In the genomic region with DNA sequence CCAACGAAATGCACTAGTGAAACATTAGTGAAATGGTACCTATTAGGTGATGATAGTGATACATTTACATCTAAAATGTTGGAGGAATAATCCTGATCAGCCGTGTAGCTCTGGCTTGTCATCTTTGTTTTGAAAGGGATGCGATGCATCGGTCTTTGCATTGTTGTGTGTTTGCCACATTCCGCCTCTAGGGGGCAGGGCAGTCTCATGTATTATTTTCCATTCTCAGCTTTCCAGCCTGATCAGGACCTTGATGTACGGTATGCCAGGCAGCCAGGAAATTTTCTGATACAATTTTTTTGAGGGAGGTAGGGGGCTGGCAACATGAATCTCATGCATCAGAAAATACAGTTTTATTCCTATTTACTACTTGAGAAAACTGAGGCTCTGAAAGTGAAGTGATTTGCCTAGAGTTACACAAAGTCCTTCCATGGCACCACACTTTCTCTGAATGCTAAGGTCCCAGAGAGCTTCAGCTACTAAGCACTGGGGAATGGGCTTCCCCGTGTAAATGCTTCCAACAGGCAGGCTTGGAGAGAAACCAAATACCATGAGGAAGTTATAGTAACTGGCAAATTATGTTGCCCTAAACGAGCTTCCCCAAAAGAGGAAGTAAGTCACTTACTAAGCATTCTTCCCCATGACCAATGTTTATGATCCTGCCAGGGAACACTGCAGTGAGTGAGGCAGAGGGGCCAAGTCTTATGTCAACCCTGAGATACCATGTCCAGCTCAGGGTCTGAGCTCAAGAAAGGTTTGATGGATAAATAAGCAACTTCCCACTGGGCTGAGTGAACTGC, we compare ENCODE assay signal across 8 cellular contexts. TPM values are rescaled to one million over a fixed set of nuclear protein-coding genes. Genes with fewer than 3 reads are reported as not detected.
DNase-seq lines count a peak whose midpoint lies in the region; FAIRE-seq and TF ChIP-seq lines count a peak whose summit lies in the region.

No MANE protein-coding gene starts in this region.

- peak overlapping the region; percentile 85 for H3K27ac Mint-ChIP-seq in HFFc6
- no peak overlapping the region for H3K27ac Mint-ChIP-seq in activated T-cell treated with anti-CD3 and anti-CD28 coated beads, Interleukin-2, amount 50 U/mL, for 24 hours

- H4K20me1 ChIP-seq in OCI-LY3 (ENCODE audit: insufficient read depth, low read length) (no peaks in the 10 kb centered on the region), neural cell (ENCODE audit: insufficient read depth) (no peaks in the 10 kb centered on the region)

- 4% methylated on average over 8 of the region's 8 CpGs for WGBS in suprapubic skin

- H3K4me2 ChIP-seq in OCI-LY3 (ENCODE audit: low read length) (peak overlapping the region; percentile 50), neural cell (ENCODE audit: low read length) (no peak overlapping the region)

- H3K4me3 Mint-ChIP-seq in HFFc6 = peak overlapping the region; percentile 67
- no peak overlapping the region for H3K4me3 Mint-ChIP-seq in activated T-cell treated with anti-CD3 and anti-CD28 coated beads, Interleukin-2, amount 50 U/mL, for 24 hours

- peaks cover 43% of the 10 kb centered on the region for H3K4me1 Mint-ChIP-seq in HFFc6 (ENCODE audit: low read depth)
- peaks cover 7% of the 10 kb centered on the region for H3K4me1 Mint-ChIP-seq in activated T-cell treated with anti-CD3 and anti-CD28 coated beads, Interleukin-2, amount 50 U/mL, for 24 hours (ENCODE audit: low read depth)

- peak; percentile 81 for TF ChIP-seq RAD21 in neural cell (conservative IDR thresholded peaks at IDR 0.05)

- H3K27me3 ChIP-seq in OCI-LY3 (ENCODE audit: low read depth, low read length) (peaks cover 6% of the 10 kb centered on the region; the same call in 1 of the 2 replicates), neural cell (ENCODE audit: insufficient read depth, low read depth, low read length) (no peaks in the 10 kb centered on the region), suprapubic skin (no peaks in the 10 kb centered on the region)

- no peaks in the 10 kb centered on the region for H3K9me3 Mint-ChIP-seq in HFFc6
- H3K9me3 Mint-ChIP-seq in activated T-cell treated with anti-CD3 and anti-CD28 coated beads, Interleukin-2, amount 50 U/mL, for 24 hours = no peaks in the 10 kb centered on the region

- DNase-seq in DMS153 (lab: John Stamatoyannopoulos, UW) (peak; percentile 1), HFFc6 (peak; percentile 51), fibroblast of gingiva (ENCODE audit: low read depth) (peak; percentile 12), suprapubic skin (ENCODE audit: low spot score in 2 of 2) (peak in 1 of 2 donors; percentile 82), H54 (ENCODE audit: insufficient read length, low spot score) (no peak)
- peak; percentile 79 for DNase-seq in activated T-cell treated with anti-CD3 and anti-CD28 coated beads, Interleukin-2, amount 50 U/mL, for 24 hours

- H3K4me3 ChIP-seq in OCI-LY3 (ENCODE audit: low read length) = no peak overlapping the region
- no peak overlapping the region for H3K4me3 ChIP-seq in neural cell (ENCODE audit: low read length)
- no peak overlapping the region for H3K4me3 ChIP-seq in suprapubic skin

- H3K27me3 Mint-ChIP-seq in HFFc6 (ENCODE audit: insufficient read depth) = no peaks in the 10 kb centered on the region
- H3K27me3 Mint-ChIP-seq in activated T-cell treated with anti-CD3 and anti-CD28 coated beads, Interleukin-2, amount 50 U/mL, for 24 hours = peaks cover 29% of the 10 kb centered on the region

- no peak for TF ChIP-seq EP300 in neural cell (conservative IDR thresholded peaks at IDR 0.05; ENCODE audit: poor library complexity, severe bottlenecking)
- no peak for TF ChIP-seq EP300 in suprapubic skin (IDR thresholded peaks at IDR 0.05)

- H3K36me3 ChIP-seq in OCI-LY3 (replicated peaks; ENCODE audit: low read depth, low read length) (no peaks in the 10 kb centered on the region), neural cell (ENCODE audit: insufficient read depth, low read length) (no peaks in the 10 kb centered on the region), suprapubic skin (no peaks in the 10 kb centered on the region)

- no peaks in the 10 kb centered on the region for H3K9me3 ChIP-seq in OCI-LY3 (ENCODE audit: insufficient read depth, low read length)
- H3K9me3 ChIP-seq in neural cell (ENCODE audit: low read length) = no peaks in the 10 kb centered on the region
- no peaks in the 10 kb centered on the region for H3K9me3 ChIP-seq in suprapubic skin

- TF ChIP-seq POLR2A in suprapubic skin (IDR thresholded peaks at IDR 0.05) = no peak
- TF ChIP-seq POLR2A in H54 (IDR thresholded peaks at IDR 0.05; ENCODE audit: low read depth, low read length) = no peak

- no peaks in the 10 kb centered on the region for H3K9me2 ChIP-seq in neural cell (ENCODE audit: insufficient read depth, low read length)

- H3K9ac ChIP-seq in OCI-LY3 (ENCODE audit: low read length) = no peak overlapping the region
- H3K9ac ChIP-seq in neural cell (ENCODE audit: low read length) = peak overlapping the region; percentile 36

- FAIRE-seq in H54 (lab: Jason Lieb, UNC) = no peak

- H3F3A ChIP-seq in neural cell (ENCODE audit: insufficient read depth, low read length, poor library complexity, severe bottlenecking) = no peaks in the 10 kb centered on the region

- H3K79me2 ChIP-seq in OCI-LY3 (ENCODE audit: low read length) = no peaks in the 10 kb centered on the region
- no peaks in the 10 kb centered on the region for H3K79me2 ChIP-seq in neural cell (replicated peaks; ENCODE audit: insufficient read depth, low read length)

- peak; percentile 86 for TF ChIP-seq CTCF in HFFc6 (IDR thresholded peaks at IDR 0.05)
- TF ChIP-seq CTCF in OCI-LY3 (IDR thresholded peaks at IDR 0.05; ENCODE audit: low read depth, low read length) = peak; percentile 66
- peak; percentile 79 for TF ChIP-seq CTCF in neural cell (IDR thresholded peaks at IDR 0.05; ENCODE audit: poor library complexity, severe bottlenecking)
- TF ChIP-seq CTCF in suprapubic skin (IDR thresholded peaks at IDR 0.05) = peak; percentile 55 to 70

- no peak overlapping the region; the same call in 1 of the 2 replicates for H2AFZ ChIP-seq in OCI-LY3 (ENCODE audit: low read depth, low read length)
- H2AFZ ChIP-seq in neural cell (ENCODE audit: low read depth, low read length) = no peak overlapping the region

- no peaks in the 10 kb centered on the region for H3K36me3 Mint-ChIP-seq in HFFc6 (ENCODE audit: low read depth)
- H3K36me3 Mint-ChIP-seq in activated T-cell treated with anti-CD3 and anti-CD28 coated beads, Interleukin-2, amount 50 U/mL, for 24 hours (ENCODE audit: low read depth) = no peaks in the 10 kb centered on the region

- H3K27ac ChIP-seq in OCI-LY3 (ENCODE audit: low read length) (no peak overlapping the region), neural cell (ENCODE audit: low read length) (peak overlapping the region; percentile 41), suprapubic skin (no peak overlapping the region)

- H3K4me1 ChIP-seq in OCI-LY3 (ENCODE audit: low read length) (peaks cover 11% of the 10 kb centered on the region), suprapubic skin (peaks cover 5% of the 10 kb centered on the region)

TF ChIP-seq in neural cell, 6 proteins besides CTCF, POLR2A, EP300 and RAD21:
- TF ChIP-seq POLR2AphosphoS5 (IDR thresholded peaks at IDR 0.05) (no peak), SMC3 (conservative IDR thresholded peaks at IDR 0.05; ENCODE audit: poor library complexity) (peak; percentile 71), EZH2 (IDR thresholded peaks at IDR 0.05; ENCODE audit: borderline replicate concordance, insufficient read depth, low read length, poor library complexity, severe bottlenecking) (no peak)
TF ChIP-seq in neural cell: peak in this region for 1.

RNA-seq across cellular contexts. Expression of gene IQSEC2, which starts 31.8 kb away (rescaled TPM):
- total RNA-seq in HFFc6 (2021; fragmentation: NEBNext Ultra II Directional; extraction: Animal tissue kit (Norgen Biotek cat#: 25700)) = 10 to 100 TPM; 16.4 to 22.8 (median 20.0) TPM
- 2.4 and 3.6 TPM in 2 replicates for polyA plus RNA-seq in neural cell
- polyA minus RNA-seq in neural cell = 4.4 and 7.1 TPM in 2 replicates
- 10 to 100 TPM; 24.4 to 42.1 (median 28.9) TPM for total RNA-seq in suprapubic skin
